Comparison of ENCODE assay signal across 14 cellular contexts in genomic region chr2:101546376-101547058, GRCh38.
A peak's percentile ranks its signal among the peaks of the same experiment; 100 is the strongest.
DNase-seq lines count a peak whose midpoint lies in the region; ATAC-seq and TF ChIP-seq lines count a peak whose summit lies in the region.
"Had no signal": no experiment of that assay in that cellular context is flagged by ENCODE, and none has a peak within 500 bp of the region (broad histone marks: within the 10 kb centered on the region; RNA-seq: fewer than 3 reads in every experiment).

No MANE protein-coding gene starts in this region.

- H4K20me1 ChIP-seq in GM23248 (ENCODE audit: insufficient read depth): no peaks in the 10 kb centered on the region

- peaks cover 13% of the 10 kb centered on the region for H3F3A ChIP-seq in GM23248 (ENCODE audit: insufficient read depth)

- no peaks in the 10 kb centered on the region for H3K9me2 ChIP-seq in GM23248 (ENCODE audit: insufficient read depth)

- H3K9me3 Mint-ChIP-seq in T-helper 2 cell treated with Interferon-gamma antibody and Interleukin-4, amounts not matched to agents 5 μg/mL and 100 μg/mL, for 36 hours: peaks cover 15% of the 10 kb centered on the region
- H3K9me3 Mint-ChIP-seq: H9 had no signal

- H3K4me1 ChIP-seq in GM23248 (ENCODE audit: insufficient read depth) (peaks cover 8% of the 10 kb centered on the region; the same call in 1 of the 2 replicates), aorta (ENCODE audit: control insufficient read depth in 1 of 2, insufficient read depth in 2 of 2, low read length in 2 of 2) (no peaks in the 10 kb centered on the region)

- in situ Hi-C loops in GM23248 (cut with MboI): no loop called here

- H3K9me3 ChIP-seq in GM23248 (ENCODE audit: low read depth) (no peaks in the 10 kb centered on the region), aorta (ENCODE audit: control insufficient read depth, low read length) (no peaks in the 10 kb centered on the region)

- TF ChIP-seq CTCF in choroid plexus epithelial cell (conservative IDR thresholded peaks at IDR 0.05; ENCODE audit: low read depth, low read length) (no peak), omental fat pad (IDR thresholded peaks at IDR 0.05) (no peak)

- peaks cover 11% of the 10 kb centered on the region for H3K4me1 Mint-ChIP-seq in T-helper 2 cell treated with Interferon-gamma antibody and Interleukin-4, amounts not matched to agents 5 μg/mL and 100 μg/mL, for 36 hours (ENCODE audit: low read depth)

- H3K4me2 ChIP-seq in GM23248 (ENCODE audit: unreplicated experiment): no peak overlapping the region

- H3K4me3 ChIP-seq in GM23248 (no peak overlapping the region), choroid plexus epithelial cell (ENCODE audit: low read depth, low read length) (no peak overlapping the region), aorta (ENCODE audit: low read length in 2 of 2) (no peak overlapping the region)
- H3K4me3 ChIP-seq: spleen had no signal

- H3K27me3 ChIP-seq in GM23248 (replicated peaks; ENCODE audit: insufficient read depth) (no peaks in the 10 kb centered on the region), aorta (ENCODE audit: control insufficient read depth in 1 of 2, insufficient read depth in 2 of 2, low read length in 1 of 2) (no peaks in the 10 kb centered on the region)
- H3K27me3 ChIP-seq: spleen had no signal

- intact Hi-C loops in aorta (cut with DNase I): no loop called here

- 69 to 77% methylated on average over 2 of the region's 2 CpGs for WGBS in GM23248 (ENCODE audit: low coverage in 1 of 2, low lambda C conversion rate in 2 of 2, missing lambda C conversion rate in 2 of 2), 2 experiments
- 90 to 95% methylated on average over 2 of the region's 2 CpGs for WGBS in aorta, 2 donors

- H3K27ac ChIP-seq in GM23248 (peak overlapping the region; percentile 22), aorta (ENCODE audit: low read depth in 1 of 2, low read length in 2 of 2) (no peak overlapping the region)
- H3K27ac ChIP-seq: spleen had no signal

- H3K36me3 Mint-ChIP-seq in T-helper 2 cell treated with Interferon-gamma antibody and Interleukin-4, amounts not matched to agents 5 μg/mL and 100 μg/mL, for 36 hours (ENCODE audit: low read depth): peaks cover 2% of the 10 kb centered on the region

- H3K27me3 Mint-ChIP-seq in T-helper 2 cell treated with Interferon-gamma antibody and Interleukin-4, amounts not matched to agents 5 μg/mL and 100 μg/mL, for 36 hours (ENCODE audit: low read depth): peaks cover 10% of the 10 kb centered on the region

- ATAC-seq in omental fat pad (ENCODE audit: low FRiP score) (peak; percentile 83), GM18867 (IDR thresholded peaks at IDR 0.05; ENCODE audit: unreplicated experiment) (no peak), aorta (ENCODE audit: low FRiP score) (no peak)

- H3K79me2 ChIP-seq in GM23248 (ENCODE audit: insufficient read depth): no peaks in the 10 kb centered on the region

- H3K4me3 Mint-ChIP-seq in T-helper 2 cell treated with Interferon-gamma antibody and Interleukin-4, amounts not matched to agents 5 μg/mL and 100 μg/mL, for 36 hours: no peak overlapping the region
- H3K4me3 Mint-ChIP-seq: H9 had no signal

- no peak overlapping the region for H3K9ac ChIP-seq in GM23248

- H3K36me3 ChIP-seq in GM23248 (ENCODE audit: low read depth) (no peaks in the 10 kb centered on the region), aorta (ENCODE audit: control insufficient read depth in 1 of 2, insufficient read depth in 2 of 2, low read length in 1 of 2) (no peaks in the 10 kb centered on the region)
- H3K36me3 ChIP-seq: spleen had no signal

- H2AFZ ChIP-seq in GM23248: no peak overlapping the region

- no peak overlapping the region for H3K27ac Mint-ChIP-seq in T-helper 2 cell treated with Interferon-gamma antibody and Interleukin-4, amounts not matched to agents 5 μg/mL and 100 μg/mL, for 36 hours
- H3K27ac Mint-ChIP-seq: H9 had no signal

- DNase-seq in GM23248 (peak; percentile 80), NCI-H226 (peak; percentile 33), choroid plexus epithelial cell (ENCODE audit: low read depth) (peak; percentile 52), omental fat pad (ENCODE audit: low spot score) (no peak), aorta (no peak)
- DNase-seq in T-helper 2 cell treated with Interferon-gamma antibody and Interleukin-4, amounts not matched to agents 5 μg/mL and 100 μg/mL, for 36 hours (ENCODE audit: low spot score): no peak
- DNase-seq: activated CD4-positive, CD25-positive, alpha-beta regulatory T cell treated with anti-CD3 and anti-CD28 coated beads, Interleukin-2, amount 50 U/mL, for 72 hours; activated T-cell treated with anti-CD3 and anti-CD28 coated beads, Interleukin-2, amount 50 U/mL, for 1 hour; anterior cingulate cortex; H9; NCI-H748 treated with DMSO at 0.1 percent for 48 hours; occipital lobe; spleen had no signal

Comparison
In these comparisons a context has a peak if more than half of its experiments do, and no peak if none do; other contexts are left out.
1. DNase-seq: peak in GM23248 (single experiment), NCI-H226 (single experiment) and choroid plexus epithelial cell (single experiment); none in omental fat pad (single experiment), aorta (0 of 2) and T-helper 2 cell treated with Interferon-gamma antibody and Interleukin-4, amounts not matched to agents 5 μg/mL and 100 μg/mL, for 36 hours (single experiment).